23 cellular contexts compared by ENCODE assay signal in genomic region chr12:104844123-104844522, GRCh38.
"Had no signal": no experiment of that assay in that cellular context is flagged by ENCODE, and none has a peak within 500 bp of the region (broad histone marks: within the 10 kb centered on the region; RNA-seq: fewer than 3 reads in every experiment).

No MANE protein-coding gene starts in this region.

- DNase-seq: colonic mucosa; cortex of kidney; effector CD8-positive, alpha-beta T cell; effector memory CD8-positive, alpha-beta T cell; endodermal cell; erythroblast; esophagus squamous epithelium; foreskin fibroblast; foreskin melanocyte; heart left ventricle; hypothalamus; left cardiac atrium; left lung; left ventricle myocardium superior; lower lobe of right lung; mesenchymal stem cell; mucosa of descending colon; naive B cell had no signal

- H3K9me3 ChIP-seq: colonic mucosa, esophagus squamous epithelium, gastroesophageal sphincter, heart left ventricle, left lung, lower lobe of right lung, mucosa of descending colon had no signal

- H3K4me2 ChIP-seq: hepatocyte had no signal

- H3K4me1 ChIP-seq: colonic mucosa, esophagus squamous epithelium, gastroesophageal sphincter, left lung, lower lobe of right lung had no signal

- H3K27ac ChIP-seq: colonic mucosa, epithelial cell of prostate, esophagus squamous epithelium, gastroesophageal sphincter, heart left ventricle, hepatocyte, left lung, lower lobe of right lung had no signal

- H3K4me3 ChIP-seq: colonic mucosa, esophagus squamous epithelium, gastroesophageal sphincter, heart left ventricle, hepatocyte, left lung, lower lobe of right lung, mucosa of descending colon had no signal

- H3K27me3 ChIP-seq: colonic mucosa, esophagus squamous epithelium, gastroesophageal sphincter, heart left ventricle, hepatocyte, left lung had no signal

- ATAC-seq: effector memory CD8-positive, alpha-beta T cell; esophagus mucosa; gastroesophageal sphincter; heart left ventricle; left cardiac atrium; left lung; left ventricle myocardium superior; lower lobe of right lung; mucosa of descending colon had no signal

- FAIRE-seq: keratinocyte had no signal

- H3K36me3 ChIP-seq: colonic mucosa, esophagus squamous epithelium, heart left ventricle, left lung, lower lobe of right lung had no signal
